Comparison of ENCODE assay signal across 8 cellular contexts in genomic region chr4:115090483-115091075, GRCh38. TPM values are rescaled to one million over a fixed set of nuclear protein-coding genes. Genes with fewer than 3 reads are reported as not detected.
A peak's percentile ranks its signal among the peaks of the same experiment; 100 is the strongest.
DNase-seq lines count a peak whose midpoint lies in the region; ATAC-seq and TF ChIP-seq lines count a peak whose summit lies in the region.

No MANE protein-coding gene starts in this region.

- CTCF ChIA-PET in BJ (lab: Yijun Ruan, JAX): no interaction called here

- no peaks in the 10 kb centered on the region for H3K36me3 ChIP-seq in BJ (ENCODE audit: control insufficient read depth, insufficient read depth, low read length)
- H3K36me3 ChIP-seq in esophagus squamous epithelium: no peaks in the 10 kb centered on the region
- H3K36me3 ChIP-seq in thyroid gland: no peaks in the 10 kb centered on the region

- intact Hi-C loops in esophagus squamous epithelium (cut with DNase I): no loop called here
- intact Hi-C loops in thyroid gland (cut with DNase I): loop anchor here (10.0 kb wide), 1 partner anchor 444 kb away; no protein-coding TSS in a partner anchor

- peak; percentile 51 for TF ChIP-seq CTCF in BJ (IDR thresholded peaks at IDR 0.05; ENCODE audit: insufficient read depth, low read depth, low read length)
- TF ChIP-seq CTCF in esophagus squamous epithelium (IDR thresholded peaks at IDR 0.05): peak in 4 of 6 experiments; percentile 21 to 43 (median 32)
- peak in 4 of 6 experiments; percentile 11 to 68 (median 46) for TF ChIP-seq CTCF in thyroid gland (IDR thresholded peaks at IDR 0.05)

- 9 to 11% methylated on average over 4 of the region's 4 CpGs for WGBS in esophagus squamous epithelium, 2 donors
- 9 to 12% methylated on average over 4 of the region's 4 CpGs for whole genome bisulfite sequencing in thyroid gland, 2 donors

- H3K4me1 ChIP-seq in esophagus squamous epithelium (no peaks in the 10 kb centered on the region), thyroid gland (no peaks in the 10 kb centered on the region)

- peak; percentile 90 for ATAC-seq in GM18519 (IDR thresholded peaks at IDR 0.05; ENCODE audit: low FRiP score, unreplicated experiment)
- peak; percentile 80 for ATAC-seq in HG03378 (IDR thresholded peaks at IDR 0.05; ENCODE audit: unreplicated experiment)

- POLR2A ChIA-PET in BJ (lab: Charles Lee): no interaction called here

- H3K27ac ChIP-seq in esophagus squamous epithelium: no peak overlapping the region
- H3K27ac ChIP-seq in thyroid gland: no peak overlapping the region

- no peak for TF ChIP-seq POLR2A in esophagus squamous epithelium (IDR thresholded peaks at IDR 0.05)
- no peak for TF ChIP-seq POLR2A in thyroid gland (IDR thresholded peaks at IDR 0.05)

- H3K4me3 ChIP-seq in BJ (ENCODE audit: low read depth, low read length) (no peak overlapping the region), esophagus squamous epithelium (no peak overlapping the region), thyroid gland (replicated peaks in 1 of 3) (no peak overlapping the region)

- DNase-seq in BJ (ENCODE audit: low read depth): no peak
- peak; percentile 57 for DNase-seq in NCI-H82 (lab: John Stamatoyannopoulos, UW)
- no peak for DNase-seq in esophagus squamous epithelium (lab: John Stamatoyannopoulos, UW)
- no peak for DNase-seq in thyroid gland
- no peak for DNase-seq in stimulated activated CD4-positive, alpha-beta T cell treated with anti-CD3 and anti-CD28 coated beads, Interleukin-15, amount 100 ng/mL, for 24 hours
- no peak for DNase-seq in activated CD4-positive, CD25-positive, alpha-beta regulatory T cell treated with anti-CD3 and anti-CD28 coated beads, Interleukin-2, amount 50 U/mL, for 72 hours

- H3K9me3 ChIP-seq in esophagus squamous epithelium (no peaks in the 10 kb centered on the region), thyroid gland (no peaks in the 10 kb centered on the region)

- H3K27me3 ChIP-seq in BJ (ENCODE audit: control insufficient read depth, insufficient read depth, low read length): no peaks in the 10 kb centered on the region
- no peaks in the 10 kb centered on the region for H3K27me3 ChIP-seq in esophagus squamous epithelium
- H3K27me3 ChIP-seq in thyroid gland: no peaks in the 10 kb centered on the region

RNA-seq across cellular contexts. Expression of gene NDST4, which starts 22.8 kb away (rescaled TPM):
- not detected in 2 replicates for polyA plus RNA-seq in BJ (2011; rRNA removed)
- polyA minus RNA-seq in BJ (2011; rRNA and poly(A)+ RNA removed): not detected in 2 replicates
- not detected for total RNA-seq in esophagus squamous epithelium
- total RNA-seq in thyroid gland: under 1 TPM in 1 of 4 donors, not detected in 3; 0.83 TPM
